ENCODE assay signal across 1 cellular context in the genomic region with DNA sequence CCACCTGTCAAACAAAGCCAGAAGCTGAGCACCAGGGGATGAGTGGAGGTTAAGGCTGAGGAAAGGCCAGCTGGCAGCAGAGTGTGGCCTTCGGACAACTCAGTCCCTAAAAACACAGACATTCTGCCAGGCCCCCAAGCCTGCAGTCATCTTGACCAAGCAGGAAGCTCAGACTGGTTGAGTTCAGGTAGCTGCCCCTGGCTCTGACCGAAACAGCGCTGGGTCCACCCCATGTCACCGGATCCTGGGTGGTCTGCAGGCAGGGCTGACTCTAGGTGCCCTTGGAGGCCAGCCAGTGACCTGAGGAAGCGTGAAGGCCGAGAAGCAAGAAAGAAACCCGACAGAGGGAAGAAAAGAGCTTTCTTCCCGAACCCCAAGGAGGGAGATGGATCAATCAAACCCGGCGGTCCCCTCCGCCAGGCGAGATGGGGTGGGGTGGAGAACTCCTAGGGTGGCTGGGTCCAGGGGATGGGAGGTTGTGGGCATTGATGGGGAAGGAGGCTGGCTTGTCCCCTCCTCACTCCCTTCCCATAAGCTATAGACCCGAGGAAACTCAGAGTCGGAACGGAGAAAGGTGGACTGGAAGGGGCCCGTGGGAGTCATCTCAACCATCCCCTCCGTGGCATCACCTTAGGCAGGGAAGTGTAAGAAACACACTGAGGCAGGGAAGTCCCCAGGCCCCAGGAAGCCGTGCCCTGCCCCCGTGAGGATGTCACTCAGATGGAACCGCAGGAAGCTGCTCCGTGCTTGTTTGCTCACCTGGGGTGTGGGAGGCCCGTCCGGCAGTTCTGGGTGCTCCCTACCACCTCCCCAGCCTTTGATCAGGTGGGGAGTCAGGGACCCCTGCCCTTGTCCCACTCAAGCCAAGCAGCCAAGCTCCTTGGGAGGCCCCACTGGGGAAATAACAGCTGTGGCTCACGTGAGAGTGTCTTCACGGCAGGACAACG.
TF ChIP-seq lines count a peak whose summit lies in the region.

No MANE protein-coding gene starts in this region.

TF ChIP-seq in endothelial cell of umbilical vein, 7 proteins besides CTCF, POLR2A, EP300 and RAD21:
- TF ChIP-seq POLR2AphosphoS5 (IDR thresholded peaks at IDR 0.05; ENCODE audit: insufficient read depth, low read depth, low read length) (peak; percentile 26), GATA2 (IDR thresholded peaks at IDR 0.05; ENCODE audit: insufficient read depth, insufficient read length, low read depth, low read length) (no peak)
